15 cellular contexts compared by ENCODE assay signal in genomic region chr15:91984006-91984405, GRCh38.
DNase-seq lines count a peak whose midpoint lies in the region; ATAC-seq and TF ChIP-seq lines count a peak whose summit lies in the region.
"Had no signal": no experiment of that assay in that cellular context is flagged by ENCODE, and none has a peak within 500 bp of the region (broad histone marks: within the 10 kb centered on the region; RNA-seq: fewer than 3 reads in every experiment).

No MANE protein-coding gene starts in this region.

- 85 to 97% methylated on average over 5 of the region's 5 CpGs for WGBS in GM23248 (ENCODE audit: low coverage in 1 of 2, low lambda C conversion rate in 2 of 2, missing lambda C conversion rate in 2 of 2), 2 experiments

- intact Hi-C loops in left ventricle myocardium inferior (cut with micrococcal nuclease): no loop called here
- intact Hi-C loops in Right ventricle myocardium superior (cut with DNase I): no loop called here
- intact Hi-C loops in tibial artery (cut with DNase I; ENCODE audit: low total_unique reads): no loop called here
- intact Hi-C loops in posterior vena cava (cut with DNase I): loop anchor here in 1 of 2 donors (10.0 kb wide), 1 partner anchor 81 kb away; no protein-coding TSS in a partner anchor

- H3K9ac ChIP-seq in GM23248: no peak overlapping the region

- H3K27ac Mint-ChIP-seq in activated T-cell treated with anti-CD3 and anti-CD28 coated beads, Interleukin-2, amount 50 U/mL, for 72 hours: no peak overlapping the region
- H3K27ac Mint-ChIP-seq: CD4-positive, alpha-beta T cell had no signal

- no peak for TF ChIP-seq CTCF in left ventricle myocardium inferior (IDR thresholded peaks at IDR 0.05; ENCODE audit: borderline replicate concordance)
- TF ChIP-seq CTCF in tibial artery (IDR thresholded peaks at IDR 0.05): no peak

- H3K4me1 ChIP-seq in left ventricle myocardium inferior (peaks cover 69% of the 10 kb centered on the region), tibial artery (peaks cover 0 to 57% (median 39%) of the 10 kb centered on the region in 4 donors), GM23248 (ENCODE audit: insufficient read depth) (no peaks in the 10 kb centered on the region)

- no peaks in the 10 kb centered on the region for H3K36me3 ChIP-seq in left ventricle myocardium inferior
- no peaks in the 10 kb centered on the region for H3K36me3 ChIP-seq in tibial artery
- no peaks in the 10 kb centered on the region for H3K36me3 ChIP-seq in GM23248 (ENCODE audit: low read depth)

- no peaks in the 10 kb centered on the region for H3K9me2 ChIP-seq in GM23248 (ENCODE audit: insufficient read depth)

- H3K9me3 ChIP-seq in left ventricle myocardium inferior (replicated peaks) (no peaks in the 10 kb centered on the region), tibial artery (no peaks in the 10 kb centered on the region), GM23248 (ENCODE audit: low read depth) (no peaks in the 10 kb centered on the region)

- H3K9me3 Mint-ChIP-seq in activated T-cell treated with anti-CD3 and anti-CD28 coated beads, Interleukin-2, amount 50 U/mL, for 72 hours: no peaks in the 10 kb centered on the region
- H3K9me3 Mint-ChIP-seq: CD4-positive, alpha-beta T cell had no signal

- in situ Hi-C loops in GM23248 (cut with MboI): no loop called here

- peak overlapping the region; percentile 25 for H3K27ac ChIP-seq in left ventricle myocardium inferior (replicated peaks)
- H3K27ac ChIP-seq in tibial artery: peak overlapping the region; percentile 51 to 58
- H3K27ac ChIP-seq in GM23248: no peak overlapping the region
- H3K27ac ChIP-seq: HL-60 had no signal

- no peak overlapping the region for H2AFZ ChIP-seq in GM23248

- H3K4me3 ChIP-seq in left ventricle myocardium inferior (no peak overlapping the region), tibial artery (no peak overlapping the region), GM23248 (no peak overlapping the region)
- H3K4me3 ChIP-seq: GM12878 had no signal

- H3K27me3 Mint-ChIP-seq in activated T-cell treated with anti-CD3 and anti-CD28 coated beads, Interleukin-2, amount 50 U/mL, for 72 hours (ENCODE audit: low read depth): no peaks in the 10 kb centered on the region
- H3K27me3 Mint-ChIP-seq: CD4-positive, alpha-beta T cell had no signal

- no peak for DNase-seq in left ventricle myocardium inferior
- no peak for DNase-seq in Right ventricle myocardium superior
- peak; percentile 71 for DNase-seq in left kidney (ENCODE audit: low read depth, low spot score)
- DNase-seq in tibial artery: no peak
- DNase-seq in posterior vena cava (ENCODE audit: low spot score): no peak
- DNase-seq in activated T-cell treated with anti-CD3 and anti-CD28 coated beads, Interleukin-2, amount 50 U/mL, for 72 hours: no peak
- DNase-seq in GM23248: no peak
- DNase-seq: ACHN; C1 segment of cervical spinal cord; Calu3; CD4-positive, alpha-beta T cell; DMS 273 treated with DMSO at 0.1 percent for 48 hours; DMS79 had no signal

- H3K4me1 Mint-ChIP-seq in activated T-cell treated with anti-CD3 and anti-CD28 coated beads, Interleukin-2, amount 50 U/mL, for 72 hours (ENCODE audit: low read depth): no peaks in the 10 kb centered on the region

- no peak overlapping the region for H3K4me3 Mint-ChIP-seq in activated T-cell treated with anti-CD3 and anti-CD28 coated beads, Interleukin-2, amount 50 U/mL, for 72 hours
- H3K4me3 Mint-ChIP-seq: CD4-positive, alpha-beta T cell had no signal

- no peak for ATAC-seq in Right ventricle myocardium superior (ENCODE audit: poor library complexity)
- ATAC-seq in activated T-cell treated with anti-CD3 and anti-CD28 coated beads, Interleukin-2, amount 50 U/mL, for 72 hours (replicated peaks in 1 of 2): no peak
- ATAC-seq: GM12878 had no signal

- no peaks in the 10 kb centered on the region for H3K36me3 Mint-ChIP-seq in activated T-cell treated with anti-CD3 and anti-CD28 coated beads, Interleukin-2, amount 50 U/mL, for 72 hours (ENCODE audit: insufficient read depth in 2 of 2)

- no peaks in the 10 kb centered on the region for H3F3A ChIP-seq in GM23248 (ENCODE audit: insufficient read depth)

- no peaks in the 10 kb centered on the region for H3K27me3 ChIP-seq in left ventricle myocardium inferior (ENCODE audit: low read depth)
- no peaks in the 10 kb centered on the region for H3K27me3 ChIP-seq in tibial artery
- no peaks in the 10 kb centered on the region for H3K27me3 ChIP-seq in GM23248 (replicated peaks; ENCODE audit: insufficient read depth)

- no peaks in the 10 kb centered on the region for H4K20me1 ChIP-seq in GM23248 (ENCODE audit: insufficient read depth)

- H3K79me2 ChIP-seq in GM23248 (ENCODE audit: insufficient read depth): no peaks in the 10 kb centered on the region

- H3K4me2 ChIP-seq in GM23248 (ENCODE audit: unreplicated experiment): no peak overlapping the region
